ENCODE assay signal across 19 cellular contexts in the genomic region with DNA sequence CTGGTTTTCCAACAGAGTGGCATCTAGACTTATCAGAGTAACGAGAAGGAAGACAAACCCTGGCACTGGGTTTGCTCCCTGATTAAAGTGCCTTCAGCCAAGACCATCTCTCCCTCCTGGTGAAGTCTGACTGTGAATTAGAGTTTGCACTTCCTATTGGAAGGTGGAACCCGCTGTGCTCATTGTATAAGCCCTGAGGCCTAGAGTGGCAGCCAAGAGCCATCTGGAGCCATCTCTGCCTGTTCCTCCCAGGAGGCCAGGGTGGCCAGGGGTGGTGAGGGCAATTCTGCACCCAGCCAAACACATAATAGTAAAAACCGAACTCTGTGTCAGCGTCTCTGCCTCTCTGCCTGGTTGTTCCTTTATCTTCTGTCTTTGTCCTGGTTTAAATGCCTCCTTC. TPM values are rescaled to one million over a fixed set of nuclear protein-coding genes. Genes with fewer than 3 reads are reported as not detected.
A peak's percentile ranks its signal among the peaks of the same experiment; 100 is the strongest.
DNase-seq lines count a peak whose midpoint lies in the region; ATAC-seq and FAIRE-seq lines count a peak whose summit lies in the region.
"Had no signal": no experiment of that assay in that cellular context is flagged by ENCODE, and none has a peak within 500 bp of the region (broad histone marks: within the 10 kb centered on the region; RNA-seq: fewer than 3 reads in every experiment).

No MANE protein-coding gene starts in this region.

- H3K18ac ChIP-seq in mesendoderm (ENCODE audit: low read length), result peak overlapping the region; percentile 72

- H3K4me2 ChIP-seq in mesendoderm (ENCODE audit: low read length), result no peak overlapping the region

- peak overlapping the region; percentile 44 for H3K56ac ChIP-seq in mesendoderm (ENCODE audit: low read length)

- H3K4me1 Mint-ChIP-seq in activated CD8-positive, alpha-beta memory T cell treated with anti-CD3 and anti-CD28 coated beads, Interleukin-2, amount 10 ng/mL, durations not matched to agents 7 days and 5 days, result no peaks in the 10 kb centered on the region
- H3K4me1 Mint-ChIP-seq: T-cell had no signal

- FAIRE-seq in GM18507 (lab: Jason Lieb, UNC), result peak; percentile 26
- FAIRE-seq: HepG2 had no signal

- no peak overlapping the region for H3K4me3 Mint-ChIP-seq in activated CD8-positive, alpha-beta memory T cell treated with anti-CD3 and anti-CD28 coated beads, Interleukin-2, amount 10 ng/mL, durations not matched to agents 7 days and 5 days
- H3K4me3 Mint-ChIP-seq: GM23338, T-cell had no signal

- no peaks in the 10 kb centered on the region for H3K36me3 ChIP-seq in SK-N-MC (ENCODE audit: insufficient read depth, low read length)
- H3K36me3 ChIP-seq in mesendoderm (ENCODE audit: control insufficient read depth, insufficient read depth, low read length), result no peaks in the 10 kb centered on the region
- H3K36me3 ChIP-seq: Peyer's patch had no signal

- DNase-seq in NCI-H1417 (lab: John Stamatoyannopoulos, UW) (peak in 2 of 3 experiments; percentile 12 to 52), NCI-H1417 treated with DMSO at 0.1 percent for 48 hours (lab: John Stamatoyannopoulos, UW) (no peak), GM18507 (ENCODE audit: extremely low spot score, insufficient read length, low read depth) (no peak), SK-N-MC (ENCODE audit: low read depth, low spot score) (no peak), mesendoderm (no peak), iPS-NIHi11 (ENCODE audit: low spot score) (no peak)
- no peak for DNase-seq in activated CD8-positive, alpha-beta memory T cell treated with anti-CD3 and anti-CD28 coated beads, Interleukin-2, amount 10 ng/mL, durations not matched to agents 7 days and 5 days
- DNase-seq: KG1, NCI-H1694, NCI-H446, NCI-H774, Peyer's patch, T-cell had no signal

- CTCF ChIA-PET in activated CD8-positive, alpha-beta memory T cell treated with anti-CD3 and anti-CD28 coated beads, Interleukin-2, amount 10 ng/mL, durations not matched to agents 7 days and 5 days (lab: Charles Lee), result no interaction called here

- H2BK5ac ChIP-seq in mesendoderm (ENCODE audit: low read length), result peak overlapping the region; percentile 93

- H3K79me1 ChIP-seq in mesendoderm (ENCODE audit: low read length), result no peaks in the 10 kb centered on the region

- H3K23ac ChIP-seq in mesendoderm (ENCODE audit: low read length), result no peak overlapping the region

- no peak overlapping the region for H3K27ac ChIP-seq in SK-N-MC
- peak overlapping the region; percentile 58 for H3K27ac ChIP-seq in mesendoderm (ENCODE audit: low read depth, low read length)
- H3K27ac ChIP-seq: C4-2B, Peyer's patch had no signal

- no peak overlapping the region for H2BK15ac ChIP-seq in mesendoderm (replicated peaks; ENCODE audit: low read depth)

- ATAC-seq in activated CD8-positive, alpha-beta memory T cell treated with anti-CD3 and anti-CD28 coated beads, Interleukin-2, amount 10 ng/mL, durations not matched to agents 7 days and 5 days, result no peak
- no peak for ATAC-seq in HG03135 (IDR thresholded peaks at IDR 0.05; ENCODE audit: unreplicated experiment)
- ATAC-seq: GM23338, HepG2, Right ventricle myocardium inferior, T-cell had no signal

- peak overlapping the region; percentile 96 for H2AK5ac ChIP-seq in mesendoderm (ENCODE audit: low read length)

- WGBS in mesendoderm (ENCODE audit: extremely low coverage, insufficient coverage, low lambda C conversion rate), result no CpG with 5 or more reads among the region's 4 CpGs

- H3K9ac ChIP-seq in SK-N-MC (ENCODE audit: insufficient read length) (no peak overlapping the region), mesendoderm (ENCODE audit: low read length) (no peak overlapping the region)

- H3K27me3 ChIP-seq in mesendoderm (ENCODE audit: insufficient read depth, low read length, poor library complexity), result no peaks in the 10 kb centered on the region
- H3K27me3 ChIP-seq: Peyer's patch had no signal

- no peak overlapping the region for H4K5ac ChIP-seq in mesendoderm (ENCODE audit: low read length)

- no peaks in the 10 kb centered on the region for H3K36me3 Mint-ChIP-seq in activated CD8-positive, alpha-beta memory T cell treated with anti-CD3 and anti-CD28 coated beads, Interleukin-2, amount 10 ng/mL, durations not matched to agents 7 days and 5 days
- H3K36me3 Mint-ChIP-seq: T-cell had no signal

- H4K8ac ChIP-seq in mesendoderm (ENCODE audit: low read depth, low read length), result no peak overlapping the region

- no peaks in the 10 kb centered on the region for H3K9me3 ChIP-seq in SK-N-MC (ENCODE audit: low read depth, low read length)
- H3K9me3 ChIP-seq: Peyer's patch had no signal

- no peaks in the 10 kb centered on the region for H3K9me3 Mint-ChIP-seq in activated CD8-positive, alpha-beta memory T cell treated with anti-CD3 and anti-CD28 coated beads, Interleukin-2, amount 10 ng/mL, durations not matched to agents 7 days and 5 days (ENCODE audit: low read depth)
- H3K9me3 Mint-ChIP-seq: T-cell had no signal

- H3K4me1 ChIP-seq in mesendoderm (ENCODE audit: control insufficient read depth, low read depth, low read length), result peaks cover 20% of the 10 kb centered on the region
- H3K4me1 ChIP-seq: Peyer's patch had no signal

- no peaks in the 10 kb centered on the region for H3K79me2 ChIP-seq in mesendoderm (ENCODE audit: control insufficient read depth, insufficient read depth, low read length)

- H2BK120ac ChIP-seq in mesendoderm (ENCODE audit: low read depth, low read length), result no peak overlapping the region

- H3K27me3 Mint-ChIP-seq in activated CD8-positive, alpha-beta memory T cell treated with anti-CD3 and anti-CD28 coated beads, Interleukin-2, amount 10 ng/mL, durations not matched to agents 7 days and 5 days, result peaks cover 75% of the 10 kb centered on the region
- H3K27me3 Mint-ChIP-seq: T-cell had no signal

- H3K27ac Mint-ChIP-seq in activated CD8-positive, alpha-beta memory T cell treated with anti-CD3 and anti-CD28 coated beads, Interleukin-2, amount 10 ng/mL, durations not matched to agents 7 days and 5 days, result no peak overlapping the region
- H3K27ac Mint-ChIP-seq: GM23338 had no signal

- H3K4me3 ChIP-seq in SK-N-MC (peak overlapping the region; percentile 43), mesendoderm (ENCODE audit: low read length) (no peak overlapping the region)
- H3K4me3 ChIP-seq: GM23338, Peyer's patch had no signal

- H3K4ac ChIP-seq in mesendoderm (ENCODE audit: low read depth, low read length), result peak overlapping the region; percentile 77

RNA-seq across cellular contexts. Expression of gene MFAP5, which starts 25.0 kb away (rescaled TPM):
- 1.2 TPM for polyA plus RNA-seq in mesendoderm (2013, experiment 1 of 2)
- 1.3 TPM for polyA plus RNA-seq in mesendoderm (2013, experiment 2 of 2)
- not detected for total RNA-seq in activated CD8-positive, alpha-beta memory T cell treated with anti-CD3 and anti-CD28 coated beads, Interleukin-2, amount 10 ng/mL, durations not matched to agents 7 days and 5 days
- total RNA-seq: HepG2, T-cell had no signal

RNA-seq across cellular contexts. Expression of gene AICDA, which starts 25.0 kb away (rescaled TPM):
- 0.48 TPM for polyA plus RNA-seq in mesendoderm (2013, experiment 1 of 2)
- 0.60 TPM for polyA plus RNA-seq in mesendoderm (2013, experiment 2 of 2)
- total RNA-seq in activated CD8-positive, alpha-beta memory T cell treated with anti-CD3 and anti-CD28 coated beads, Interleukin-2, amount 10 ng/mL, durations not matched to agents 7 days and 5 days, result not detected
- total RNA-seq: A172, GM23338, HepG2 had no signal
- polyA plus RNA-seq: HepG2 had no signal

Comparison
In these comparisons a context has a peak if more than half of its experiments do, and no peak if none do; other contexts are left out.
1. DNase-seq: peak in NCI-H1417 (2 of 3); none in NCI-H1417 treated with DMSO at 0.1 percent for 48 hours (single experiment), GM18507 (single experiment), SK-N-MC (single experiment), mesendoderm (single experiment), activated CD8-positive, alpha-beta memory T cell treated with anti-CD3 and anti-CD28 coated beads, Interleukin-2, amount 10 ng/mL, durations not matched to agents 7 days and 5 days (single experiment) and iPS-NIHi11 (single experiment).